In the genomic region with DNA sequence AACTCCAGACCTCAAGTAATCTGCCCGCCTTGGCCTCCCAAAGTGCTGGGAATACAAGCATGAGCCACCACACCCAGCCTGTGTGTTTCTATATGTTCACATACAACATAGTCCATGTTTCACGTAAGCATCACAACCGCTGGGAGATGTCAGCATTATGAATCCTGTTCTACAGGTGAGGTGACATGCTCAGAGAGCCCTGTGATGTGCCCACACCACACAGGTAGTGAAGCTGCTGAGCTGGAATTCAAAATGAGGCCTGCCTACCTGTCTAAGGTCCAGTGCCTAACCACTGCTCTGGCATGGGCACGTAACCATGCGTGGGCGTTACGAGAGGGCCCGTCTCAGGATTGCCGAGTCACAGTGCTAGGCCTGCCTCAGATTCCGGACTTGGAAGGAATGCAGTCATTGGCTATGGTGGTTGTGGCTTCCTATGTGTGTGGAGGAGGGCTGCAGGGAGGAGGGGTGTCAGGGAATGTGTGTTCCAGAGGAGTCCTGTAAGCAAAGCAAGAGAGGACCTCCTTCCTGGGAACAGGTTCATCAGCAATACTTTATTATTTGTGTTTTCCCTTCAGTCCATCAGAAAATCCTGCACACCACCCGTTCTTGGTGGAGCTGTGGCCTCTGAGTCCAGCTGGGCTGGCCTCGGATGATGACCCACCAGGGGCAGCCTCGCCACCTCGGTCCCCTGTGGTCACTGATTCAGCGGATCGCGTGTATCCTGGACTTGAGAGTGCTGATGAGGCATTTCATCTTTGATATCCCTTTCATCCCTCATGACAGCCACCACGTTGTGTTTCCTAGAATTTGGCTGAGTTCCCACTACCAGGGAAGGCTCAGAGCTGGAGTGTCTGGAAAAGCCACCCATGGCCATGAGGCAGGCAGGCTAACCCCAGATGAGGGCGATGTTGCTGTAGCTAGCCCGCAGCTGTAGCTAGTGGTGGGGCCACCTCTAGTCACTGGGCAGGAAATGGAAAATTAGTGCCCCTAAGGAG, we compare ENCODE assay signal across 10 cellular contexts. TPM values are rescaled to one million over a fixed set of nuclear protein-coding genes. Genes with fewer than 3 reads are reported as not detected.
A peak's percentile ranks its signal among the peaks of the same experiment; 100 is the strongest.
DNase-seq lines count a peak whose midpoint lies in the region; ATAC-seq, FAIRE-seq and TF ChIP-seq lines count a peak whose summit lies in the region.
"Had no signal": no experiment of that assay in that cellular context is flagged by ENCODE, and none has a peak within 500 bp of the region (broad histone marks: within the 10 kb centered on the region; RNA-seq: fewer than 3 reads in every experiment).

No MANE protein-coding gene starts in this region.

- H3K4me2 ChIP-seq in BLaER1 treated with 17β-estradiol and CSF1 and Interleukin-3, amounts not matched to agents 10 nM and 100 nM, result peak overlapping the region; percentile 41 to 65 (median 55)

- H3K4me3 Mint-ChIP-seq in nephron progenitor cell, result no peak overlapping the region
- H3K4me3 Mint-ChIP-seq in activated T-cell treated with anti-CD3 and anti-CD28 coated beads, Interleukin-2, amount 50 U/mL, for 4 hours, result no peak overlapping the region

- peaks cover 72 to 93% (median 79%) of the 10 kb centered on the region in 10 experiments for H3K4me1 ChIP-seq in BLaER1 treated with 17β-estradiol and CSF1 and Interleukin-3, amounts not matched to agents 10 nM and 100 nM
- peaks cover 0 to 61% (median 16%) of the 10 kb centered on the region in 4 donors for H3K4me1 ChIP-seq in tibial artery

- H3K9me3 ChIP-seq in BLaER1 treated with 17β-estradiol and CSF1 and Interleukin-3, amounts not matched to agents 10 nM and 100 nM (replicated peaks in 1 of 11), result peaks cover 0 to 9% (median 0%) of the 10 kb centered on the region in 11 experiments; a peak in 5 of 22 replicates
- no peaks in the 10 kb centered on the region for H3K9me3 ChIP-seq in tibial artery

- peaks cover 44% of the 10 kb centered on the region for H3K4me1 Mint-ChIP-seq in nephron progenitor cell
- H3K4me1 Mint-ChIP-seq in activated T-cell treated with anti-CD3 and anti-CD28 coated beads, Interleukin-2, amount 50 U/mL, for 4 hours (ENCODE audit: low read depth), result peaks cover 7% of the 10 kb centered on the region

- H3K27ac ChIP-seq in BLaER1 treated with 17β-estradiol and CSF1 and Interleukin-3, amounts not matched to agents 10 nM and 100 nM, result peak overlapping the region in 9 of 11 experiments; percentile 5 to 61 (median 21); a peak in 14 of 22 replicates
- peak overlapping the region in 1 of 2 donors; percentile 33 for H3K27ac ChIP-seq in tibial artery

- peaks cover 76 to 100% (median 99%) of the 10 kb centered on the region in 11 experiments for H3K36me3 ChIP-seq in BLaER1 treated with 17β-estradiol and CSF1 and Interleukin-3, amounts not matched to agents 10 nM and 100 nM
- no peaks in the 10 kb centered on the region for H3K36me3 ChIP-seq in tibial artery

- in situ Hi-C loops in T47D (cut with HindIII; ENCODE audit: low pct_unique_long_range_greater_than_20kb, low sequenced_read_pairs), result no loop called here

- H3K27me3 ChIP-seq in BLaER1 treated with 17β-estradiol and CSF1 and Interleukin-3, amounts not matched to agents 10 nM and 100 nM, result no peaks in the 10 kb centered on the region
- H3K27me3 ChIP-seq in tibial artery, result no peaks in the 10 kb centered on the region

- peaks cover 66% of the 10 kb centered on the region for H3K36me3 Mint-ChIP-seq in nephron progenitor cell (ENCODE audit: low read depth)
- H3K36me3 Mint-ChIP-seq in activated T-cell treated with anti-CD3 and anti-CD28 coated beads, Interleukin-2, amount 50 U/mL, for 4 hours (ENCODE audit: insufficient read depth), result peaks cover 27% of the 10 kb centered on the region

- DNase-seq in HTR-8/SVneo (ENCODE audit: insufficient read length, low spot score) (peak; percentile 57), T47D (ENCODE audit: low read depth in 1 of 2, low spot score in 1 of 2) (peak; percentile 5 to 78), nephron progenitor cell (no peak), tibial artery (no peak), NCI-H128 (lab: John Stamatoyannopoulos, UW; ENCODE audit: unreplicated experiment) (no peak)
- DNase-seq in activated T-cell treated with anti-CD3 and anti-CD28 coated beads, Interleukin-2, amount 50 U/mL, for 4 hours, result no peak
- DNase-seq: aorta, posterior cingulate gyrus had no signal

- peaks cover 60 to 100% (median 85%) of the 10 kb centered on the region in 11 experiments; a peak in 21 of 22 replicates for H4K20me1 ChIP-seq in BLaER1 treated with 17β-estradiol and CSF1 and Interleukin-3, amounts not matched to agents 10 nM and 100 nM

- peak; percentile 13 for FAIRE-seq in HTR-8/SVneo (lab: Jason Lieb, UNC)

- H3K9ac ChIP-seq in BLaER1 treated with 17β-estradiol and CSF1 and Interleukin-3, amounts not matched to agents 10 nM and 100 nM, result no peak overlapping the region

- peaks cover 4% of the 10 kb centered on the region for H3K27me3 Mint-ChIP-seq in nephron progenitor cell (ENCODE audit: low read depth, poor library complexity)
- H3K27me3 Mint-ChIP-seq in activated T-cell treated with anti-CD3 and anti-CD28 coated beads, Interleukin-2, amount 50 U/mL, for 4 hours (ENCODE audit: low read depth), result no peaks in the 10 kb centered on the region

- no peak overlapping the region for H3K4me3 ChIP-seq in BLaER1 treated with 17β-estradiol and CSF1 and Interleukin-3, amounts not matched to agents 10 nM and 100 nM
- no peak overlapping the region for H3K4me3 ChIP-seq in tibial artery

- intact Hi-C loops in tibial artery (cut with DNase I; ENCODE audit: low total_unique reads), result no loop called here

- peak overlapping the region; percentile 89 for H3K27ac Mint-ChIP-seq in nephron progenitor cell

- no peak for TF ChIP-seq CTCF in nephron progenitor cell (IDR thresholded peaks at IDR 0.05)
- TF ChIP-seq CTCF in tibial artery (IDR thresholded peaks at IDR 0.05), result no peak

- no peaks in the 10 kb centered on the region for H3K9me3 Mint-ChIP-seq in nephron progenitor cell
- H3K9me3 Mint-ChIP-seq in activated T-cell treated with anti-CD3 and anti-CD28 coated beads, Interleukin-2, amount 50 U/mL, for 4 hours, result no peaks in the 10 kb centered on the region

- ATAC-seq in GM19463 (IDR thresholded peaks at IDR 0.05; ENCODE audit: unreplicated experiment), result no peak
- ATAC-seq in activated T-cell treated with anti-CD3 and anti-CD28 coated beads, Interleukin-2, amount 50 U/mL, for 4 hours, result no peak

RNA-seq across cellular contexts. Expression of a gene that starts 31.1 kb away (rescaled TPM):
- 100 to 1,000 TPM; 108 to 111 (median 110) TPM for total RNA-seq in activated T-cell treated with anti-CD3 and anti-CD28 coated beads, Interleukin-2, amount 50 U/mL, for 4 hours

Comparison
In these comparisons a context has a peak if more than half of its experiments do, and no peak if none do; other contexts are left out.
1. DNase-seq: peak in HTR-8/SVneo (single experiment) and T47D (2 of 2); none in nephron progenitor cell (single experiment), tibial artery (0 of 2), NCI-H128 (single experiment) and activated T-cell treated with anti-CD3 and anti-CD28 coated beads, Interleukin-2, amount 50 U/mL, for 4 hours (single experiment).